ENCODE assay signal across 24 cellular contexts in the genomic region with DNA sequence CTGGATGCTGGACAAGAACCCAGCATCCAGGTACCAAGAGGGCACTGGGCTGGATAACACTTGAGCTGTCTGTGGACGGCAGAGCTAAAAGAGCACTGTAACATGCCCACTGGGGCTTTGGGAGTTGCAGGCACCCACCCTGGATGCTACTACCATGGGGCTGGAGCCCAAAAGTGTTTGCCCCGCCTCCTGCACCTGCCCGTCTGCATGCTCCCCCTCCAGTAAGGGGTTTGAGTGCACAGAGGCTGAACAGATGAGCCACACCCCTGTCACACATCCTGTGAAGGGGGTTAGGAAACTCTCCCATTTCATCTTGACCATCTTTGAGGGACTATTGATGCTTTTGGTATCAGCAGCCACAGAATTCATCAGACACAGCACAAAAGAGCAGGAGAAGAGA.
"Had no signal": no experiment of that assay in that cellular context is flagged by ENCODE, and none has a peak within 500 bp of the region (broad histone marks: within the 10 kb centered on the region; RNA-seq: fewer than 3 reads in every experiment).

No MANE protein-coding gene starts in this region.

- DNase-seq: dermis blood vessel endothelial cell; effector memory CD4-positive, alpha-beta T cell; foreskin keratinocyte; heart left ventricle; hippocampal formation; left cardiac atrium; left lung; naive thymus-derived CD4-positive, alpha-beta T cell; nucleus accumbens; stimulated activated CD4-positive, alpha-beta T cell treated with anti-CD3 and anti-CD28 coated beads, Interleukin-2, amount 100 ng/mL, for 24 hours; stimulated activated CD4-positive, alpha-beta T cell treated with anti-CD3 and anti-CD28 coated beads, Interleukin-4, amount 100 ng/mL, for 24 hours; stimulated activated naive CD4-positive, alpha-beta T cell had no signal

- H3K9ac ChIP-seq: neural progenitor cell had no signal

- H3K36me3 ChIP-seq: esophagus muscularis mucosa, gastroesophageal sphincter, heart left ventricle, left lung, neural progenitor cell, prostate gland, right atrium auricular region, thoracic aorta, tibial nerve, upper lobe of left lung had no signal

- H3K27ac ChIP-seq: coronary artery, esophagus muscularis mucosa, foreskin keratinocyte, gastroesophageal sphincter, heart left ventricle, left lung, neural progenitor cell, prostate gland, right atrium auricular region, thoracic aorta, tibial nerve, upper lobe of left lung had no signal

- H2AFZ ChIP-seq: neural progenitor cell had no signal

- H3K9me3 ChIP-seq: esophagus muscularis mucosa, gastroesophageal sphincter, heart left ventricle, left lung, prostate gland, right atrium auricular region, thoracic aorta, tibial nerve, upper lobe of left lung had no signal

- H3K9me3 Mint-ChIP-seq: nephron had no signal

- ATAC-seq: foreskin keratinocyte; gastroesophageal sphincter; heart left ventricle; left cardiac atrium; left lung; naive thymus-derived CD4-positive, alpha-beta T cell; sciatic nerve had no signal

- H3K4me3 Mint-ChIP-seq: naive thymus-derived CD4-positive, alpha-beta T cell; nephron; neural progenitor cell had no signal

- H3K4me3 ChIP-seq: coronary artery, esophagus muscularis mucosa, gastroesophageal sphincter, heart left ventricle, left lung, neural progenitor cell, prostate gland, right atrium auricular region, smooth muscle cell, thoracic aorta, tibial nerve, upper lobe of left lung had no signal

- H3K27me3 ChIP-seq: esophagus muscularis mucosa, gastroesophageal sphincter, heart left ventricle, left lung, neural progenitor cell, right atrium auricular region, tibial nerve, upper lobe of left lung had no signal

- H3K27ac Mint-ChIP-seq: naive thymus-derived CD4-positive, alpha-beta T cell; neural progenitor cell had no signal

- H3K36me3 Mint-ChIP-seq: neural progenitor cell had no signal

- H3K4me1 ChIP-seq: heart left ventricle, prostate gland, right atrium auricular region, tibial nerve, upper lobe of left lung had no signal

- H3K4me2 ChIP-seq: neural progenitor cell had no signal
